In genomic region chr7:105990141-105990540, GRCh38 we compare ENCODE assay signal across 21 cellular contexts. TPM values are rescaled to one million over a fixed set of nuclear protein-coding genes. Genes with fewer than 3 reads are reported as not detected.
DNase-seq lines count a peak whose midpoint lies in the region; ATAC-seq and TF ChIP-seq lines count a peak whose summit lies in the region.
"Had no signal": no experiment of that assay in that cellular context is flagged by ENCODE, and none has a peak within 500 bp of the region (broad histone marks: within the 10 kb centered on the region; RNA-seq: fewer than 3 reads in every experiment).

No MANE protein-coding gene starts in this region.

- intact Hi-C loops in head of caudate nucleus (cut with DNase I): no loop called here

- no peak overlapping the region for H2BK12ac ChIP-seq in neuronal stem cell (ENCODE audit: low read length)

- H3F3A ChIP-seq in GM23338 (replicated peaks; ENCODE audit: low read depth) (peaks cover 14% of the 10 kb centered on the region), smooth muscle cell (ENCODE audit: low read depth) (no peaks in the 10 kb centered on the region)

- H3K14ac ChIP-seq in neuronal stem cell (ENCODE audit: low read length): no peak overlapping the region

- H3K4me1 Mint-ChIP-seq in GM23338: peaks cover 71% of the 10 kb centered on the region
- H3K4me1 Mint-ChIP-seq in WTC11: peaks cover 76% of the 10 kb centered on the region
- H3K4me1 Mint-ChIP-seq in mesothelial cell of epicardium: peaks cover 32% of the 10 kb centered on the region

- H4K20me1 ChIP-seq in GM23338 (replicated peaks; ENCODE audit: insufficient read depth) (no peaks in the 10 kb centered on the region), smooth muscle cell (ENCODE audit: low read depth) (no peaks in the 10 kb centered on the region)
- H4K20me1 ChIP-seq: BLaER1 had no signal

- no peak overlapping the region for H3K4me3 ChIP-seq in GM23338
- no peak overlapping the region for H3K4me3 ChIP-seq in neuronal stem cell (ENCODE audit: low read length in 2 of 2)
- no peak overlapping the region for H3K4me3 ChIP-seq in smooth muscle cell
- H3K4me3 ChIP-seq: BLaER1, MG63, PC-9, SJCRH30 had no signal

- no peaks in the 10 kb centered on the region for H3K27me3 ChIP-seq in GM23338 (ENCODE audit: insufficient read depth)
- H3K27me3 ChIP-seq in neuronal stem cell (ENCODE audit: control insufficient read depth in 3 of 3, insufficient read depth in 3 of 3, low read depth in 1 of 3, low read length in 3 of 3): peaks cover 0 to 9% (median 0%) of the 10 kb centered on the region in 3 experiments
- H3K27me3 ChIP-seq in smooth muscle cell (ENCODE audit: low read depth): no peaks in the 10 kb centered on the region
- H3K27me3 ChIP-seq: BLaER1, MG63, SJCRH30 had no signal

- H3K27ac Mint-ChIP-seq in GM23338: peak overlapping the region; percentile 95
- H3K27ac Mint-ChIP-seq in WTC11: peak overlapping the region; percentile 90
- no peak overlapping the region for H3K27ac Mint-ChIP-seq in mesothelial cell of epicardium

- H3K27ac ChIP-seq in GM23338 (ENCODE audit: low read depth) (peak overlapping the region; percentile 68), neuronal stem cell (replicated peaks; ENCODE audit: low read length) (peak overlapping the region; percentile 27), smooth muscle cell (ENCODE audit: low read depth) (no peak overlapping the region)
- H3K27ac ChIP-seq: BLaER1, PC-9, SJCRH30 had no signal

- peak overlapping the region; percentile 31 for H3K4me2 ChIP-seq in GM23338
- no peak overlapping the region for H3K4me2 ChIP-seq in neuronal stem cell (ENCODE audit: insufficient read depth, low read length, poor library complexity, severe bottlenecking)
- H3K4me2 ChIP-seq in smooth muscle cell: no peak overlapping the region
- H3K4me2 ChIP-seq: BLaER1, PC-9 had no signal

- no peak overlapping the region for H2BK5ac ChIP-seq in neuronal stem cell (ENCODE audit: low read length)

- H4K8ac ChIP-seq in neuronal stem cell (ENCODE audit: low read depth, low read length): no peak overlapping the region

- no peaks in the 10 kb centered on the region for H3K79me1 ChIP-seq in neuronal stem cell (ENCODE audit: low read depth, low read length)

- no peak for DNase-seq in GM23338 (ENCODE audit: low spot score)
- DNase-seq in WTC11 (ENCODE audit: low spot score): no peak
- DNase-seq in head of caudate nucleus: peak in 33 of 42 donors; percentile 4 to 82 (median 44)
- DNase-seq in neuronal stem cell (ENCODE audit: low spot score): no peak
- DNase-seq in stimulated activated CD4-positive, alpha-beta T cell treated with anti-CD3 and anti-CD28 coated beads, Interleukin-4, amount 100 ng/mL, for 1 hour: no peak
- DNase-seq in smooth muscle cell (lab: John Stamatoyannopoulos, UW; ENCODE audit: unreplicated experiment): no peak
- DNase-seq in mesothelial cell of epicardium (ENCODE audit: low spot score in 2 of 2, unreplicated experiment in 2 of 2): no peak
- DNase-seq: CD4-positive, CD25-positive, alpha-beta regulatory T cell; GOT3; HCEC 1CT; IMR-90; KG1; MG63; NCI-H2029 treated with DMSO at 0.1 percent for 48 hours; NCI-H524 treated with DMSO at 0.1 percent for 48 hours; NCI-H82; NK-92 treated with Interleukin-12 subunit alpha and Interleukin-12 subunit beta, amount 100 ng/mL, for 24 hours; PC-9; SJCRH30 had no signal

- H2BK120ac ChIP-seq in neuronal stem cell (ENCODE audit: low read depth, low read length): no peak overlapping the region

- H3K36me3 ChIP-seq in GM23338 (ENCODE audit: insufficient read depth) (no peaks in the 10 kb centered on the region), neuronal stem cell (replicated peaks in 1 of 2; ENCODE audit: control insufficient read depth in 2 of 2, insufficient read depth in 2 of 2, low read length in 2 of 2) (no peaks in the 10 kb centered on the region), smooth muscle cell (ENCODE audit: low read depth) (no peaks in the 10 kb centered on the region)
- H3K36me3 ChIP-seq: BLaER1, MG63, SJCRH30 had no signal

- no peak for ATAC-seq in GM23338
- no peak for ATAC-seq in WTC11
- ATAC-seq: Right ventricle myocardium inferior had no signal

- H3K18ac ChIP-seq in neuronal stem cell (ENCODE audit: low read length): no peak overlapping the region

- H3K4ac ChIP-seq in neuronal stem cell (ENCODE audit: low read length): no peak overlapping the region

- CTCF ChIA-PET in WTC11 (lab: Charles Lee): interaction anchor here (0.5 to 2.9 kb wide), 24 partner anchors 8 to 409 kb away, joined by 3 to 24 read pairs (median 4); partner anchors contain the start of gene EFCAB10

- POLR2A ChIA-PET in WTC11 (lab: Charles Lee): interaction anchor here (0.6 to 1.2 kb wide), 3 partner anchors 10 to 295 kb away, joined by 3 to 4 read pairs (median 3); no protein-coding TSS in a partner anchor

- WGBS in neuronal stem cell (ENCODE audit: extremely low coverage in 2 of 2, insufficient read length in 2 of 2, insufficient replicate concordance in 1 of 2), 2 donors: no CpG with 5 or more reads among the region's 7 CpGs
- 86% methylated on average over 7 of the region's 7 CpGs for WGBS in smooth muscle cell (ENCODE audit: low lambda C conversion rate)

- H3K9me3 ChIP-seq in neuronal stem cell (replicated peaks in 1 of 2; ENCODE audit: control insufficient read depth in 2 of 2, insufficient read depth in 1 of 2, low read depth in 1 of 2, low read length in 2 of 2): no peaks in the 10 kb centered on the region
- H3K9me3 ChIP-seq in smooth muscle cell (replicated peaks; ENCODE audit: low read depth): no peaks in the 10 kb centered on the region
- H3K9me3 ChIP-seq: BLaER1, MG63, SJCRH30 had no signal

- TF ChIP-seq CTCF in GM23338 (conservative IDR thresholded peaks at IDR 0.05; ENCODE audit: low read depth in 2 of 2): no peak
- TF ChIP-seq CTCF in WTC11 (IDR thresholded peaks at IDR 0.05): no peak
- no peak for TF ChIP-seq CTCF in smooth muscle cell (IDR thresholded peaks at IDR 0.05; ENCODE audit: borderline replicate concordance, insufficient read depth, poor library complexity, severe bottlenecking)
- no peak for TF ChIP-seq CTCF in mesothelial cell of epicardium (IDR thresholded peaks at IDR 0.05; ENCODE audit: unreplicated experiment)

- H3K4me1 ChIP-seq in GM23338 (ENCODE audit: insufficient read depth) (peaks cover 70% of the 10 kb centered on the region), neuronal stem cell (ENCODE audit: control insufficient read depth in 2 of 2, insufficient read depth in 1 of 2, low read depth in 1 of 2, low read length in 2 of 2) (peaks cover 13 to 18% of the 10 kb centered on the region in 2 donors), smooth muscle cell (ENCODE audit: low read depth) (peaks cover 7% of the 10 kb centered on the region)
- H3K4me1 ChIP-seq: SJCRH30 had no signal

- H2AFZ ChIP-seq in GM23338 (no peak overlapping the region), neuronal stem cell (ENCODE audit: low read length) (peak overlapping the region; percentile 84), smooth muscle cell (ENCODE audit: low read depth) (no peak overlapping the region)
- H2AFZ ChIP-seq: PC-9 had no signal

- H3K23ac ChIP-seq in neuronal stem cell (ENCODE audit: low read depth, low read length, poor library complexity): no peak overlapping the region

- H3K79me2 ChIP-seq in GM23338 (replicated peaks; ENCODE audit: insufficient read depth) (no peaks in the 10 kb centered on the region), smooth muscle cell (ENCODE audit: low read depth) (no peaks in the 10 kb centered on the region)

- no peak overlapping the region for H3K4me3 Mint-ChIP-seq in GM23338
- H3K4me3 Mint-ChIP-seq in WTC11: no peak overlapping the region; the same call in 1 of the 2 replicates
- no peak overlapping the region for H3K4me3 Mint-ChIP-seq in mesothelial cell of epicardium
- H3K4me3 Mint-ChIP-seq: CD4-positive, CD25-positive, alpha-beta regulatory T cell had no signal

- no peak overlapping the region for H2BK15ac ChIP-seq in neuronal stem cell (ENCODE audit: low read length)

- H4K91ac ChIP-seq in neuronal stem cell (ENCODE audit: low read depth, low read length, poor library complexity): no peak overlapping the region

- H3K9me3 Mint-ChIP-seq in GM23338 (no peaks in the 10 kb centered on the region), WTC11 (peaks cover 2% of the 10 kb centered on the region; the same call in 1 of the 2 replicates), mesothelial cell of epicardium (no peaks in the 10 kb centered on the region)
- H3K9me3 Mint-ChIP-seq: CD4-positive, CD25-positive, alpha-beta regulatory T cell had no signal

- peaks cover 9% of the 10 kb centered on the region for H3K27me3 Mint-ChIP-seq in GM23338 (ENCODE audit: insufficient read depth, low read depth, poor library complexity)
- H3K27me3 Mint-ChIP-seq in WTC11 (ENCODE audit: low read depth): no peaks in the 10 kb centered on the region
- H3K27me3 Mint-ChIP-seq in mesothelial cell of epicardium (ENCODE audit: low read depth): no peaks in the 10 kb centered on the region

- H3K36me3 Mint-ChIP-seq in GM23338 (ENCODE audit: low read depth): no peaks in the 10 kb centered on the region
- H3K36me3 Mint-ChIP-seq in WTC11: no peaks in the 10 kb centered on the region
- H3K36me3 Mint-ChIP-seq in mesothelial cell of epicardium: no peaks in the 10 kb centered on the region
- H3K36me3 Mint-ChIP-seq: CD4-positive, CD25-positive, alpha-beta regulatory T cell had no signal

- no peak overlapping the region for H3K9ac ChIP-seq in neuronal stem cell (ENCODE audit: low read depth, low read length, poor library complexity)
- H3K9ac ChIP-seq in smooth muscle cell (ENCODE audit: low read depth): no peak overlapping the region
- H3K9ac ChIP-seq: BLaER1 had no signal

- H2AK5ac ChIP-seq in neuronal stem cell (ENCODE audit: low read depth, low read length): no peak overlapping the region

- H3K9me2 ChIP-seq in GM23338 (ENCODE audit: insufficient read depth): peaks cover 5% of the 10 kb centered on the region; the same call in 1 of the 2 replicates

TF ChIP-seq in GM23338, 12 proteins besides CTCF, POLR2A, EP300 and RAD21 (continues in another document):
- no peak for TF ChIP-seq EZH2phosphoT487 (IDR thresholded peaks at IDR 0.05; ENCODE audit: unreplicated experiment)
- no peak for TF ChIP-seq CREB1 (CRISPR knock-in tag; IDR thresholded peaks at IDR 0.05; ENCODE audit: low read depth)
- no peak for TF ChIP-seq EZH2 (IDR thresholded peaks at IDR 0.05; ENCODE audit: low read depth, unreplicated experiment)

TF ChIP-seq in WTC11, 78 proteins besides CTCF, POLR2A, EP300 and RAD21 (continues in another document):
- TF ChIP-seq NR1H2 (CRISPR knock-in tag; IDR thresholded peaks at IDR 0.05) (no peak), TEAD4 (CRISPR knock-in tag; IDR thresholded peaks at IDR 0.05) (no peak), ZNF396 (CRISPR knock-in tag; IDR thresholded peaks at IDR 0.05; ENCODE audit: borderline replicate concordance) (no peak)

RNA-seq across cellular contexts. Expression of gene CDHR3, which starts 27.1 kb away (rescaled TPM):
- total RNA-seq in GM23338 (2014; rRNA removed; shearing (Covaris generic)): 6.7 and 12.2 TPM in 2 replicates
- polyA plus RNA-seq in GM23338 (2016; fragmentation: Nextera tagmentation; extraction: Ambion mirVana) (4.9 and 5.1 TPM in 2 replicates), smooth muscle cell (0.24 and 1.7 TPM in 2 replicates)
- total RNA-seq in WTC11 (2021) (18.3 to 19.1 TPM (median 18.9 TPM) in 3 replicates), smooth muscle cell (0.27 and 0.31 TPM in 2 replicates), mesothelial cell of epicardium (2.5 to 3.6 TPM (median 3.2 TPM) in 3 replicates)
- polyA plus RNA-seq in neuronal stem cell (2013, experiment 1 of 2): 2.4 TPM
- polyA plus RNA-seq in neuronal stem cell (2013, experiment 2 of 2): 2.8 TPM

Comparison
In these comparisons a context has a peak if more than half of its experiments do, and no peak if none do; other contexts are left out.
1. DNase-seq: peak in head of caudate nucleus (33 of 42); none in GM23338 (single experiment), WTC11 (single experiment), neuronal stem cell (single experiment), stimulated activated CD4-positive, alpha-beta T cell treated with anti-CD3 and anti-CD28 coated beads, Interleukin-4, amount 100 ng/mL, for 1 hour (single experiment), smooth muscle cell (single experiment) and mesothelial cell of epicardium (0 of 2).